1 cellular context compared by ENCODE assay signal in the genomic region with DNA sequence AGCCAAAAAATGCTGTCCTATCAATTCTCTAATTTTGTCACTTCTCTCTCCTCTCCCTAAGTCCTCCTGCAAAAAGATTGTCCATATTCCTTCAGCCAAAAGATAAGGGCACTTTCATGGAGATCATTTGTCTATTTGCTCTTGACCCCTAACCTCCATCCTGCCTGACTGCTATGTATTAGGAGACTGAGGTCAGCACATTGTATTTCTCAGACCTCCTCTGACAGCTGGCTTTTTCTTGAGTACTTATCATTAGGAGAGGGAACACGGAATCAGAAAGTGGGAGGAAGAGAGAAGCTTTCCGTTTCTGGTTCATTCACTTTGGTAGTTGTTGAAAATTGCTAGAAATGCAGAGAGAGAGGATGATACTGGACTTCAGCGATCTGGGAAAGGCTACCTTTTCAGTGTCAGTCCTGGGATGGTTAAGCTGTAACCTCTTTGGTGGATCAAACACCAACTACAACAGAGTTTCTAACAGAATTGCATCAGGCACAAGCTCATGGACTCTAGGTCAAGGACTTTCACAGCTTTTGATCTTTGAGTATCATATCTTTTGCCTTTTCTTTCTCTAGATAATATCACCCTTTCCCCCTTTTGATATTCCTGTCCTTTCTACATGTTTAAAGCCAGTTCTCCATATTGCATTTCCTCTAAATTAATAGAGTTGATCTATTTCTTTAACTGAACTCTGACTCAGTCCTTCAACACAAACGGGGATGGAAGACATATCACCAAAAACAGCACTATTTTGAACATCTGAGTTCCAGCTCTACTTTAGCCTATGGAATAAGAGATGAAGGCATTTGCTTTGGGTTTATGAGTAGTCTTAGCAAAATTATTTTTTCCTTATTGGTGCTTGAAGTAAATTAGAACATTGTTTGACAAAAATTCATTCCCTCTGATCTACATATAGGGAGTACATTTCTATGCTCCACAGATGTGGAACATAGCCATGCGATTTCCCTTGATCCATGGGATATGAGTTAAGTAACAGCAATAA.
A peak's percentile ranks its signal among the peaks of the same experiment; 100 is the strongest.
TF ChIP-seq lines count a peak whose summit lies in the region.

No MANE protein-coding gene starts in this region.

TF ChIP-seq in HepG2, 621 proteins besides CTCF, POLR2A, EP300 and RAD21 (continued from another document and continues in another):
- TF ChIP-seq, protein P1, sequence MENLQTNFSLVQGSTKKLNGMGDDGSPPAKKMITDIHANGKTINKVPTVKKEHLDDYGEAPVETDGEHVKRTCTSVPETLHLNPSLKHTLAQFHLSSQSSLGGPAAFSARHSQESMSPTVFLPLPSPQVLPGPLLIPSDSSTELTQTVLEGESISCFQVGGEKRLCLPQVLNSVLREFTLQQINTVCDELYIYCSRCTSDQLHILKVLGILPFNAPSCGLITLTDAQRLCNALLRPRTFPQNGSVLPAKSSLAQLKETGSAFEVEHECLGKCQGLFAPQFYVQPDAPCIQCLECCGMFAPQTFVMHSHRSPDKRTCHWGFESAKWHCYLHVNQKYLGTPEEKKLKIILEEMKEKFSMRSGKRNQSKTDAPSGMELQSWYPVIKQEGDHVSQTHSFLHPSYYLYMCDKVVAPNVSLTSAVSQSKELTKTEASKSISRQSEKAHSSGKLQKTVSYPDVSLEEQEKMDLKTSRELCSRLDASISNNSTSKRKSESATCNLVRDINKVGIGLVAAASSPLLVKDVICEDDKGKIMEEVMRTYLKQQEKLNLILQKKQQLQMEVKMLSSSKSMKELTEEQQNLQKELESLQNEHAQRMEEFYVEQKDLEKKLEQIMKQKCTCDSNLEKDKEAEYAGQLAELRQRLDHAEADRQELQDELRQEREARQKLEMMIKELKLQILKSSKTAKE (CRISPR knock-in tag; IDR thresholded peaks at IDR 0.05; ENCODE audit: borderline replicate concordance): no peak
- TF ChIP-seq SALL2 (CRISPR knock-in tag; IDR thresholded peaks at IDR 0.05): no peak
- peak; percentile 58; the same call in 1 of the 2 replicates for TF ChIP-seq ZNF292 (CRISPR knock-in tag; IDR thresholded peaks at IDR 0.05; ENCODE audit: borderline replicate concordance, low read depth)
- no peak for TF ChIP-seq DRAP1 (CRISPR knock-in tag; IDR thresholded peaks at IDR 0.05)
- 0 out of 2 replicates have a peak, but pooled peaks have one; percentile 31 for TF ChIP-seq ZSCAN29 (CRISPR knock-in tag; conservative IDR thresholded peaks at IDR 0.05)
- TF ChIP-seq, protein P2, sequence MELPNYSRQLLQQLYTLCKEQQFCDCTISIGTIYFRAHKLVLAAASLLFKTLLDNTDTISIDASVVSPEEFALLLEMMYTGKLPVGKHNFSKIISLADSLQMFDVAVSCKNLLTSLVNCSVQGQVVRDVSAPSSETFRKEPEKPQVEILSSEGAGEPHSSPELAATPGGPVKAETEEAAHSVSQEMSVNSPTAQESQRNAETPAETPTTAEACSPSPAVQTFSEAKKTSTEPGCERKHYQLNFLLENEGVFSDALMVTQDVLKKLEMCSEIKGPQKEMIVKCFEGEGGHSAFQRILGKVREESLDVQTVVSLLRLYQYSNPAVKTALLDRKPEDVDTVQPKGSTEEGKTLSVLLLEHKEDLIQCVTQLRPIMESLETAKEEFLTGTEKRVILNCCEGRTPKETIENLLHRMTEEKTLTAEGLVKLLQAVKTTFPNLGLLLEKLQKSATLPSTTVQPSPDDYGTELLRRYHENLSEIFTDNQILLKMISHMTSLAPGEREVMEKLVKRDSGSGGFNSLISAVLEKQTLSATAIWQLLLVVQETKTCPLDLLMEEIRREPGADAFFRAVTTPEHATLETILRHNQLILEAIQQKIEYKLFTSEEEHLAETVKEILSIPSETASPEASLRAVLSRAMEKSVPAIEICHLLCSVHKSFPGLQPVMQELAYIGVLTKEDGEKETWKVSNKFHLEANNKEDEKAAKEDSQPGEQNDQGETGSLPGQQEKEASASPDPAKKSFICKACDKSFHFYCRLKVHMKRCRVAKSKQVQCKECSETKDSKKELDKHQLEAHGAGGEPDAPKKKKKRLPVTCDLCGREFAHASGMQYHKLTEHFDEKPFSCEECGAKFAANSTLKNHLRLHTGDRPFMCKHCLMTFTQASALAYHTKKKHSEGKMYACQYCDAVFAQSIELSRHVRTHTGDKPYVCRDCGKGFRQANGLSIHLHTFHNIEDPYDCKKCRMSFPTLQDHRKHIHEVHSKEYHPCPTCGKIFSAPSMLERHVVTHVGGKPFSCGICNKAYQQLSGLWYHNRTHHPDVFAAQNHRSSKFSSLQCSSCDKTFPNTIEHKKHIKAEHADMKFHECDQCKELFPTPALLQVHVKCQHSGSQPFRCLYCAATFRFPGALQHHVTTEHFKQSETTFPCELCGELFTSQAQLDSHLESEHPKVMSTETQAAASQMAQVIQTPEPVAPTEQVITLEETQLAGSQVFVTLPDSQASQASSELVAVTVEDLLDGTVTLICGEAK (IDR thresholded peaks at IDR 0.05): no peak
- TF ChIP-seq, protein P2 (CRISPR knock-in tag; IDR thresholded peaks at IDR 0.05): no peak; the same call in 1 of the 2 replicates
- TF ChIP-seq NCOR1 (IDR thresholded peaks at IDR 0.05; ENCODE audit: borderline replicate concordance, low read length): peak; percentile 82
- TF ChIP-seq ZNF674 (CRISPR knock-in tag; IDR thresholded peaks at IDR 0.05; ENCODE audit: low read depth): no peak
- peak; percentile 64; the same call in 1 of the 2 replicates for TF ChIP-seq HMGXB3 (CRISPR knock-in tag; IDR thresholded peaks at IDR 0.05; ENCODE audit: borderline replicate concordance)
- no peak; the same call in 1 of the 2 replicates for TF ChIP-seq HNF1A (IDR thresholded peaks at IDR 0.05; ENCODE audit: low read depth)
- TF ChIP-seq HNF1A (CRISPR knock-in tag; IDR thresholded peaks at IDR 0.05; ENCODE audit: borderline replicate concordance): peak; percentile 73; the same call in 1 of the 2 replicates
- TF ChIP-seq, protein P3, sequence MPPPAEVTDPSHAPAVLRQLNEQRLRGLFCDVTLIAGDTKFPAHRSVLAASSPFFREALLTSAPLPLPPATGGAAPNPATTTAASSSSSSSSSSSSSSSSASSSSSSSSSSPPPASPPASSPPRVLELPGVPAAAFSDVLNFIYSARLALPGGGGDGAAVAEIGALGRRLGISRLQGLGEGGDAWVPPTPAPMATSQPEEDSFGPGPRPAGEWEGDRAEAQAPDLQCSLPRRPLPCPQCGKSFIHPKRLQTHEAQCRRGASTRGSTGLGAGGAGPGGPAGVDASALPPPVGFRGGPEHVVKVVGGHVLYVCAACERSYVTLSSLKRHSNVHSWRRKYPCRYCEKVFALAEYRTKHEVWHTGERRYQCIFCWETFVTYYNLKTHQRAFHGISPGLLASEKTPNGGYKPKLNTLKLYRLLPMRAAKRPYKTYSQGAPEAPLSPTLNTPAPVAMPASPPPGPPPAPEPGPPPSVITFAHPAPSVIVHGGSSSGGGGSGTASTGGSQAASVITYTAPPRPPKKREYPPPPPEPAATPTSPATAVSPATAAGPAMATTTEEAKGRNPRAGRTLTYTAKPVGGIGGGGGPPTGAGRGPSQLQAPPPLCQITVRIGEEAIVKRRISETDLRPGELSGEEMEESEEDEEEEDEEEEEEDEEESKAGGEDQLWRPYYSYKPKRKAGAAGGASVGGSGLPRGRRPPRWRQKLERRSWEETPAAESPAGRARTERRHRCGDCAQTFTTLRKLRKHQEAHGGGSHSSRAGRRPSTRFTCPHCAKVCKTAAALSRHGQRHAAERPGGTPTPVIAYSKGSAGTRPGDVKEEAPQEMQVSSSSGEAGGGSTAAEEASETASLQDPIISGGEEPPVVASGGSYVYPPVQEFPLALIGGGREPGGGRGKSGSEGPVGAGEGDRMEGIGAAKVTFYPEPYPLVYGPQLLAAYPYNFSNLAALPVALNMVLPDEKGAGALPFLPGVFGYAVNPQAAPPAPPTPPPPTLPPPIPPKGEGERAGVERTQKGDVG (CRISPR knock-in tag; IDR thresholded peaks at IDR 0.05; ENCODE audit: borderline replicate concordance): no peak
- no peak for TF ChIP-seq CENPT (CRISPR knock-in tag; IDR thresholded peaks at IDR 0.05; ENCODE audit: low read depth)
- TF ChIP-seq ZBTB20 (CRISPR knock-in tag; IDR thresholded peaks at IDR 0.05; ENCODE audit: borderline replicate concordance, low read depth): 0 out of 2 replicates have a peak, but pooled peaks have one; percentile 47
- no peak for TF ChIP-seq ZNF775 (CRISPR knock-in tag; IDR thresholded peaks at IDR 0.05; ENCODE audit: borderline replicate concordance)
- TF ChIP-seq NFKB2 (CRISPR knock-in tag; IDR thresholded peaks at IDR 0.05; ENCODE audit: borderline replicate concordance): no peak
- no peak for TF ChIP-seq ZNF205 (CRISPR knock-in tag; IDR thresholded peaks at IDR 0.05)
- peak; percentile 50; the same call in 1 of the 2 replicates for TF ChIP-seq KDM6A (CRISPR knock-in tag; IDR thresholded peaks at IDR 0.05; ENCODE audit: low read depth)
